In the genomic region with DNA sequence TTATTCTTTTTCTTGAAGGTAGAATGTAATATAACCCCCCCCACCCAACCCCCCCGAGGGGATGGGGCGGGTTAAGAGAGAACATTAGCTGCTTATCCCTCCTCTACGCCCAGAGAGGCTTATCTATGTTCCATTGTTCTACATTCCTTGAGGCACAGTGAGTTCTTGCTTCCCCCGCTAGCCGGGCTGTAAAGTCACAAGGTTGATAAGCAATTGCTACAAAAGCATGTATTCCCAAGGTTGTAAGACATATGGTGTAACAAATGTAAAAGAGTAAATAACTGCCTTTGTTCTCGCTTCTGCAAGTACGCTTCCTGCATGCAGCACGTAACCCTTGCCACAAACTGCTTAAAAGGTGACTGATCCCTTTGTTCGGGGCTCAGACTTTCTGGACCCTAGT, we compare ENCODE assay signal across 24 cellular contexts. TPM values are rescaled to one million over a fixed set of nuclear protein-coding genes. Genes with fewer than 3 reads are reported as not detected.
A peak's percentile ranks its signal among the peaks of the same experiment; 100 is the strongest.
DNase-seq lines count a peak whose midpoint lies in the region; ATAC-seq and TF ChIP-seq lines count a peak whose summit lies in the region.
"Had no signal": no experiment of that assay in that cellular context is flagged by ENCODE, and none has a peak within 500 bp of the region (broad histone marks: within the 10 kb centered on the region; RNA-seq: fewer than 3 reads in every experiment).

No MANE protein-coding gene starts in this region.

- H2AFZ ChIP-seq in OCI-LY7 (ENCODE audit: low read length) = no peak overlapping the region

- H3K27ac ChIP-seq in heart left ventricle (no peak overlapping the region), OCI-LY7 (ENCODE audit: low read depth, low read length, poor library complexity, severe bottlenecking) (no peak overlapping the region), tibial nerve (no peak overlapping the region)
- H3K27ac ChIP-seq: coronary artery, pancreas, upper lobe of left lung had no signal

- ATAC-seq in heart left ventricle = peak in 3 of 4 donors; percentile 47 to 82 (median 79)
- no peak for ATAC-seq in GM18907 (IDR thresholded peaks at IDR 0.05; ENCODE audit: unreplicated experiment)
- ATAC-seq: activated T-helper 17 cell treated with anti-CD3 and anti-CD28 coated beads, Interleukin-2, amount 50 U/mL, for 72 hours; stimulated activated naive B cell treated with anti-CD40 and anti-IgM and Interleukin-4, amounts not matched to agents 10 μg/mL and 1 μg/mL and 100 μg/mL, for 72 hours; T-helper 17 cell had no signal

- H3K27me3 ChIP-seq in heart left ventricle = no peaks in the 10 kb centered on the region
- H3K27me3 ChIP-seq in tibial nerve = no peaks in the 10 kb centered on the region
- H3K27me3 ChIP-seq: upper lobe of left lung had no signal

- H3K4me3 ChIP-seq in heart left ventricle = no peak overlapping the region
- no peak overlapping the region for H3K4me3 ChIP-seq in OCI-LY7 (ENCODE audit: low read depth, low read length, poor library complexity, severe bottlenecking)
- H3K4me3 ChIP-seq in tibial nerve = no peak overlapping the region
- H3K4me3 ChIP-seq: coronary artery, pancreas, upper lobe of left lung had no signal

- no peaks in the 10 kb centered on the region for H4K20me1 ChIP-seq in OCI-LY7 (ENCODE audit: insufficient read depth, low read length)

- POLR2A ChIA-PET in OCI-LY7 (lab: Charles Lee) = no interaction called here

- TF ChIP-seq EP300 in tibial nerve (IDR thresholded peaks at IDR 0.05) = no peak

- intact Hi-C loops in heart left ventricle (cut with DNase I) = no loop called here
- intact Hi-C loops in cardiac septum (cut with DNase I) = no loop called here
- intact Hi-C loops in OCI-LY7 (cut with micrococcal nuclease; ENCODE audit: unreplicated experiment) = no loop called here

- no peak overlapping the region for H3K4me2 ChIP-seq in OCI-LY7 (ENCODE audit: low read length)

- WGBS in heart left ventricle, 4 donors = 31 to 46% (median 36%) methylated on average over 9 of the region's 9 CpGs
- 31 to 54% methylated on average over 9 of the region's 9 CpGs for WGBS in tibial nerve, 2 donors

- TF ChIP-seq CTCF in heart left ventricle (IDR thresholded peaks at IDR 0.05) (no peak), OCI-LY7 (conservative IDR thresholded peaks at IDR 0.05; ENCODE audit: low read length) (no peak), tibial nerve (IDR thresholded peaks at IDR 0.05) (no peak)

- CTCF ChIA-PET in OCI-LY7 (lab: Charles Lee; ENCODE audit: unreplicated experiment) = no interaction called here

- no TSS peak for BruUV-seq in OCI-LY7 (replicated peaks; lab: Mats Ljungman, UMichigan)

- DNase-seq in heart left ventricle (no peak), cardiac septum (ENCODE audit: low spot score) (no peak), erythroblast (lab: John Stamatoyannopoulos, UW) (peak; percentile 2 to 39), medulla oblongata (ENCODE audit: extremely low spot score) (peak; percentile 6), OCI-LY7 (ENCODE audit: low spot score) (no peak), CD1c-positive myeloid dendritic cell (ENCODE audit: extremely low spot score) (no peak), tibial nerve (ENCODE audit: low spot score in 2 of 2) (no peak)
- DNase-seq: activated B cell treated with CpG ODN at 0.5 μM for 24 hours; NCI-H1048; pancreas; SHP77; stimulated activated CD4-positive, alpha-beta T cell treated with anti-CD3 and anti-CD28 coated beads, Interleukin-12 subunit alpha, Interleukin-12 subunit beta, amount 100 ng/mL, for 4 hours; stimulated activated naive B cell treated with anti-CD40 and anti-IgM and Interleukin-4, amounts not matched to agents 10 μg/mL and 1 μg/mL and 100 μg/mL, for 72 hours; T-helper 17 cell; upper lobe of left lung had no signal

- no peaks in the 10 kb centered on the region for H3K79me2 ChIP-seq in OCI-LY7 (ENCODE audit: insufficient read depth, low read depth, low read length)

- no peaks in the 10 kb centered on the region for H3K4me1 ChIP-seq in heart left ventricle
- no peaks in the 10 kb centered on the region for H3K4me1 ChIP-seq in OCI-LY7 (ENCODE audit: insufficient read depth, low read length, poor library complexity, severe bottlenecking)
- no peaks in the 10 kb centered on the region for H3K4me1 ChIP-seq in tibial nerve
- H3K4me1 ChIP-seq: pancreas, upper lobe of left lung had no signal

- H3K9me3 ChIP-seq in heart left ventricle (no peaks in the 10 kb centered on the region), OCI-LY7 (ENCODE audit: low read length) (no peaks in the 10 kb centered on the region), tibial nerve (no peaks in the 10 kb centered on the region)
- H3K9me3 ChIP-seq: pancreas, upper lobe of left lung had no signal

- TF ChIP-seq POLR2A in heart left ventricle (IDR thresholded peaks at IDR 0.05) (no peak), erythroblast (IDR thresholded peaks at IDR 0.05; ENCODE audit: low read length) (no peak), tibial nerve (IDR thresholded peaks at IDR 0.05) (no peak)

- H3K36me3 ChIP-seq in heart left ventricle = no peaks in the 10 kb centered on the region
- H3K36me3 ChIP-seq in OCI-LY7 (ENCODE audit: insufficient read depth, low read length) = no peaks in the 10 kb centered on the region
- no peaks in the 10 kb centered on the region for H3K36me3 ChIP-seq in tibial nerve
- H3K36me3 ChIP-seq: pancreas, upper lobe of left lung had no signal

- no peaks in the 10 kb centered on the region for H3K9me2 ChIP-seq in OCI-LY7 (ENCODE audit: insufficient read depth, low read length)

RNA-seq across cellular contexts. Expression of a gene that starts 8.2 kb away (rescaled TPM):
- not detected for total RNA-seq in heart left ventricle
- polyA plus RNA-seq in heart left ventricle = not detected
- not detected for total RNA-seq in cardiac septum
- total RNA-seq in OCI-LY7 (2014; rRNA removed; shearing (Covaris generic)) = not detected in 2 replicates
- total RNA-seq in OCI-LY7 (2022) = not detected in 2 replicates
- total RNA-seq in tibial nerve = not detected
- total RNA-seq: activated B cell treated with CpG ODN at 0.5 μM for 24 hours; activated CD8-positive, alpha-beta memory T cell treated with anti-CD3 and anti-CD28 coated beads for 36 hours; activated T-helper 17 cell treated with anti-CD3 and anti-CD28 coated beads, Interleukin-2, amount 50 U/mL, for 72 hours; epithelial cell of proximal tubule; kidney epithelial cell; myocyte; pancreas; T-helper 17 cell; upper lobe of left lung had no signal
- polyA plus RNA-seq: adipose tissue, CD14-positive monocyte, pancreas had no signal

Comparison
In these comparisons a context has a peak if more than half of its experiments do, and no peak if none do; other contexts are left out.
1. DNase-seq: peak in erythroblast (2 of 2) and medulla oblongata (single experiment); none in heart left ventricle (0 of 5), cardiac septum (single experiment), OCI-LY7 (single experiment), CD1c-positive myeloid dendritic cell (single experiment) and tibial nerve (0 of 2).